In the genomic region with DNA sequence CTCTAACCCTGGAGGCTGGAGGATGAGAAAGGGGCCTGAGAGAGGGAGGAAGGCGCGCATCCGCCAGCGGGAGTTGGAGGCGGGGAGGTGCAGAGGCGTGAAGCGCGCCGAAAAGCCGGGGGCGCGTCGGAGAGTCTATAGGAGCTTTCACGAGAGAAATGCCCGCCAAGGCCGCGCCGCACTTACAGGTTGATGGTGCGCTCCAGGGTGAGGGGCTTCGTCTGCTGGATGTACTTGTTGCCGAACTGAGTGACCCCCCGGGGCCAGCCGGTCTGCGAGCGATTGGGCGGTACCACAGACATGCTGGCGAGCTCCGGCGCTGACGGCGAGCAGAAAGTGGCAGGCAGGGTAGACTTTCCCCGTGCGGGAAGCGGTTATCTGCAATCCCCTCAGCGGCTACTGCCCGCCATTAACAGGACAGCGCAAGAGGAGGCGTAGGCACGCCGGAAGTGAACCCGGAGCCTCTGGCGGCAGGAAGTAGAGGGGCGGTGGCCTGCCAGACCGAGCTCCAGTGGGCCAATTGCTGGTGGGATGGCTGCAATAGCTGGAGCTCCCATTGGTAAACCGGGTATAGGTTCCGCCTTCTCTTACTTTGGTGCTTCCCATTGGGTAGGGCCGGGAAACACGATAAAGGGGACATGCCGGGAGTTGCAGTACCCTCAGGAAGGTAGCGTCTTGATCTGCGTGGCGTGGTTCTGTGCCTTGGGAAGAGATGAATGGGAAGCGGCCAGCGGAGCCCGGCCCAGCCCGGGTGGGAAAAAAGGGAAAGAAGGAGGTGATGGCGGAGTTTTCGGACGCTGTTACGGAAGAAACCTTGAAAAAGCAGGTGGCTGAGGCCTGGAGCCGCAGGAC, we compare ENCODE assay signal across 8 cellular contexts. TPM values are rescaled to one million over a fixed set of nuclear protein-coding genes. Genes with fewer than 3 reads are reported as not detected.
DNase-seq lines count a peak whose midpoint lies in the region; ATAC-seq and TF ChIP-seq lines count a peak whose summit lies in the region.

A gene (minus strand): TSS at position 432 of the 852 bp plus-strand sequence. CDS start 130 bp downstream, at position 302.
A gene (plus strand): TSS at position 654 of the 852 bp plus-strand sequence. CDS start 59 bp downstream, at position 713.

- peak within 1 kb of the TSS; percentile 90 for H3K4me3 ChIP-seq in BLaER1
- H3K4me3 ChIP-seq in coronary artery = peak within 1 kb of the TSS; percentile 98

- peak within 1 kb of the TSS; percentile 95 for H3K27ac Mint-ChIP-seq in activated CD4-positive, alpha-beta T cell treated with anti-CD3 and anti-CD28 coated beads, Interleukin-2, amount 10 ng/mL, durations not matched to agents 7 days and 5 days

- H3K4me3 Mint-ChIP-seq in activated CD4-positive, alpha-beta T cell treated with anti-CD3 and anti-CD28 coated beads, Interleukin-2, amount 10 ng/mL, durations not matched to agents 7 days and 5 days = peak within 1 kb of the TSS; percentile 93

- TF ChIP-seq CTCF in coronary artery (IDR thresholded peaks at IDR 0.05) = no peak

- H3K9me3 Mint-ChIP-seq in activated CD4-positive, alpha-beta T cell treated with anti-CD3 and anti-CD28 coated beads, Interleukin-2, amount 10 ng/mL, durations not matched to agents 7 days and 5 days = no peaks in the 10 kb centered on the region

- CTCF ChIA-PET in activated CD4-positive, alpha-beta T cell treated with anti-CD3 and anti-CD28 coated beads, Interleukin-2, amount 10 ng/mL, durations not matched to agents 7 days and 5 days (lab: Charles Lee) = interaction anchor here (0.7 to 1.4 kb wide), 4 partner anchors 9 to 24 kb away, joined by 3 to 6 read pairs (median 4); no protein-coding TSS in a partner anchor

- H3K27me3 Mint-ChIP-seq in activated CD4-positive, alpha-beta T cell treated with anti-CD3 and anti-CD28 coated beads, Interleukin-2, amount 10 ng/mL, durations not matched to agents 7 days and 5 days = no peaks in the 10 kb centered on the region

- no peaks in the 10 kb centered on the region for H3K27me3 ChIP-seq in BLaER1
- H3K27me3 ChIP-seq in layer of hippocampus (ENCODE audit: control insufficient read depth, insufficient read depth, low read length) = no peaks in the 10 kb centered on the region

- ATAC-seq in GM19328 (IDR thresholded peaks at IDR 0.05; ENCODE audit: unreplicated experiment) = peak; percentile 97
- ATAC-seq in HG03520 (IDR thresholded peaks at IDR 0.05; ENCODE audit: unreplicated experiment) = peak; percentile 96

- peaks cover 51% of the 10 kb centered on the region for H3K36me3 ChIP-seq in BLaER1

- DNase-seq in NCI-H69 (lab: John Stamatoyannopoulos, UW) (peak; percentile 95), coronary artery (ENCODE audit: low spot score) (peak; percentile 97)
- DNase-seq in activated CD4-positive, alpha-beta T cell treated with anti-CD3 and anti-CD28 coated beads, Interleukin-2, amount 10 ng/mL, durations not matched to agents 7 days and 5 days = peak; percentile 96
- peak; percentile 75 to 83 for DNase-seq in stimulated activated CD4-positive, alpha-beta T cell treated with anti-CD3 and anti-CD28 coated beads, Interleukin-1b, Interleukin-23, amount 100 ng/mL, for 4 hours (ENCODE audit: low read depth in 2 of 2)

- POLR2A ChIA-PET in activated CD4-positive, alpha-beta T cell treated with anti-CD3 and anti-CD28 coated beads, Interleukin-2, amount 10 ng/mL, durations not matched to agents 7 days and 5 days (lab: Charles Lee) = interaction anchor here (0.6 kb wide), 1 partner anchor 70 kb away, joined by 3 read pairs; no protein-coding TSS in a partner anchor

- H3K27ac ChIP-seq in BLaER1 = peak within 1 kb of the TSS; percentile 87
- H3K27ac ChIP-seq in coronary artery = peak within 1 kb of the TSS; percentile 88 to 91
- H3K27ac ChIP-seq in layer of hippocampus (ENCODE audit: low read depth, low read length) = peak within 1 kb of the TSS; percentile 49

- peaks cover 35% of the 10 kb centered on the region for H3K4me1 ChIP-seq in BLaER1

- H3K4me1 Mint-ChIP-seq in activated CD4-positive, alpha-beta T cell treated with anti-CD3 and anti-CD28 coated beads, Interleukin-2, amount 10 ng/mL, durations not matched to agents 7 days and 5 days = peaks cover 56% of the 10 kb centered on the region

- H3K9ac ChIP-seq in BLaER1 = peak within 1 kb of the TSS; percentile 88

- peaks cover 56% of the 10 kb centered on the region for H4K20me1 ChIP-seq in BLaER1

- H3K36me3 Mint-ChIP-seq in activated CD4-positive, alpha-beta T cell treated with anti-CD3 and anti-CD28 coated beads, Interleukin-2, amount 10 ng/mL, durations not matched to agents 7 days and 5 days (ENCODE audit: low read depth) = peaks cover 47% of the 10 kb centered on the region

- peak within 1 kb of the TSS; percentile 94 for H3K4me2 ChIP-seq in BLaER1

- H3K9me3 ChIP-seq in BLaER1 = no peaks in the 10 kb centered on the region

RNA-seq across cellular contexts. Expression of the first gene that starts in this region (rescaled TPM):
- total RNA-seq in activated CD4-positive, alpha-beta T cell treated with anti-CD3 and anti-CD28 coated beads, Interleukin-2, amount 10 ng/mL, durations not matched to agents 7 days and 5 days = 100 to 1,000 TPM; 213 to 241 TPM

RNA-seq across cellular contexts. Expression of the second gene that starts in this region (rescaled TPM):
- 10 to 100 TPM; 43.8 to 44.2 TPM for total RNA-seq in activated CD4-positive, alpha-beta T cell treated with anti-CD3 and anti-CD28 coated beads, Interleukin-2, amount 10 ng/mL, durations not matched to agents 7 days and 5 days

Comparison
In these comparisons a context has a peak if more than half of its experiments do, and no peak if none do; other contexts are left out.
1. Peak in every context shown above with its lines: DNase-seq, ATAC-seq, H3K4me3 ChIP-seq and H3K27ac ChIP-seq.